Comparison of ENCODE assay signal across 33 cellular contexts in genomic region chr10:116878123-116878522, GRCh38. TPM values are rescaled to one million over a fixed set of nuclear protein-coding genes. Genes with fewer than 3 reads are reported as not detected.
"Had no signal": no experiment of that assay in that cellular context is flagged by ENCODE, and none has a peak within 500 bp of the region (broad histone marks: within the 10 kb centered on the region; RNA-seq: fewer than 3 reads in every experiment).

No MANE protein-coding gene starts in this region.

- H3K27ac ChIP-seq: body of pancreas, colonic mucosa, left lung, lower lobe of right lung, pancreas, prostate gland, skin epidermis, uterus, WERI-Rb-1 had no signal

- H3K4me1 ChIP-seq: body of pancreas, colonic mucosa, left lung, lower lobe of right lung, pancreas, prostate gland, uterus had no signal

- ATAC-seq: activated naive CD4-positive, alpha-beta T cell treated with anti-CD3 and anti-CD28 coated beads, Interleukin-2, amount 50 U/mL, for 72 hours; body of pancreas; left lung; lower lobe of right lung; naive thymus-derived CD8-positive, alpha-beta T cell; pancreas; sciatic nerve; stimulated activated effector memory CD8-positive, alpha-beta T cell treated with anti-CD3 and anti-CD28 coated beads, Interleukin-12 subunit alpha, Interleukin-12 subunit beta, amount 100 ng/mL, for 72 hours had no signal

- H3K27me3 Mint-ChIP-seq: activated CD4-positive, alpha-beta T cell treated with anti-CD3 and anti-CD28 coated beads, Interleukin-2, amount 10 ng/mL, durations not matched to agents 24 days and 14 days had no signal

- H3K27me3 ChIP-seq: body of pancreas, colonic mucosa, pancreas, uterus had no signal

- H3K36me3 Mint-ChIP-seq: activated CD4-positive, alpha-beta memory T cell treated with anti-CD3 and anti-CD28 coated beads for 36 hours; activated naive CD4-positive, alpha-beta T cell treated with anti-CD3 and anti-CD28 coated beads, Interleukin-2, amount 50 U/mL, for 72 hours; naive thymus-derived CD8-positive, alpha-beta T cell; stimulated activated effector memory CD8-positive, alpha-beta T cell treated with anti-CD3 and anti-CD28 coated beads, Interleukin-12 subunit alpha, Interleukin-12 subunit beta, amount 100 ng/mL, for 72 hours; type B pancreatic cell had no signal

- H3K4me1 Mint-ChIP-seq: activated CD4-positive, alpha-beta T cell treated with anti-CD3 and anti-CD28 coated beads, Interleukin-2, amount 10 ng/mL, durations not matched to agents 24 days and 14 days; naive thymus-derived CD8-positive, alpha-beta T cell; stimulated activated effector memory CD8-positive, alpha-beta T cell treated with anti-CD3 and anti-CD28 coated beads, Interleukin-12 subunit alpha, Interleukin-12 subunit beta, amount 100 ng/mL, for 72 hours had no signal

- H3K9me3 Mint-ChIP-seq: activated CD4-positive, alpha-beta memory T cell treated with anti-CD3 and anti-CD28 coated beads for 36 hours; activated CD4-positive, alpha-beta T cell treated with anti-CD3 and anti-CD28 coated beads, Interleukin-2, amount 10 ng/mL, durations not matched to agents 24 days and 14 days; activated T-helper 2 cell treated with anti-CD3 and anti-CD28 coated beads, Interferon-gamma antibody, Interleukin-2, Interleukin-4, amounts not matched to agents 10 μg/mL and 5 μg/mL and 100 μg/mL, durations not matched to agents 14 hours and 24 hours and 36 hours; naive thymus-derived CD8-positive, alpha-beta T cell; neural crest cell; stimulated activated effector memory CD8-positive, alpha-beta T cell treated with anti-CD3 and anti-CD28 coated beads, Interleukin-12 subunit alpha, Interleukin-12 subunit beta, amount 100 ng/mL, for 72 hours; stimulated activated naive CD8-positive, alpha-beta T cell treated with anti-CD3 and anti-CD28 coated beads, Interleukin-15, Interleukin-2, amounts not matched to agents 100 ng/mL and 50 ng/mL, for 24 hours; type B pancreatic cell had no signal

- H3K4me3 Mint-ChIP-seq: activated CD4-positive, alpha-beta memory T cell treated with anti-CD3 and anti-CD28 coated beads for 36 hours; activated CD4-positive, alpha-beta T cell treated with anti-CD3 and anti-CD28 coated beads, Interleukin-2, amount 10 ng/mL, durations not matched to agents 24 days and 14 days; naive thymus-derived CD8-positive, alpha-beta T cell; neural crest cell; stimulated activated effector memory CD8-positive, alpha-beta T cell treated with anti-CD3 and anti-CD28 coated beads, Interleukin-12 subunit alpha, Interleukin-12 subunit beta, amount 100 ng/mL, for 72 hours; stimulated activated naive CD8-positive, alpha-beta T cell treated with anti-CD3 and anti-CD28 coated beads, Interleukin-15, Interleukin-2, amounts not matched to agents 100 ng/mL and 50 ng/mL, for 24 hours; type B pancreatic cell had no signal

- H3K4me3 ChIP-seq: body of pancreas, colonic mucosa, left lung, lower lobe of right lung, pancreas, prostate gland, skin epidermis, uterus had no signal

- H3K36me3 ChIP-seq: colonic mucosa, left lung, lower lobe of right lung, pancreas, prostate gland, uterus, WERI-Rb-1 had no signal

- DNase-seq: activated CD4-positive, alpha-beta memory T cell treated with anti-CD3 and anti-CD28 coated beads for 36 hours; activated CD4-positive, alpha-beta T cell treated with anti-CD3 and anti-CD28 coated beads, Interleukin-2, amount 10 ng/mL, durations not matched to agents 24 days and 14 days; activated CD4-positive, CD25-positive, alpha-beta regulatory T cell treated with anti-CD3 and anti-CD28 coated beads, Interleukin-2, amount 50 U/mL, for 72 hours; activated T-cell treated with anti-CD3 and anti-CD28 coated beads, Interleukin-2, amount 50 U/mL, for 48 hours; aorta; body of pancreas; cerebellar nuclear complex; colonic mucosa; effector CD8-positive, alpha-beta T cell; kidney glomerular epithelial cell; left lung; lower lobe of right lung; mesenchymal stem cell; naive thymus-derived CD8-positive, alpha-beta T cell; pancreas; retina; stimulated activated CD4-positive, alpha-beta T cell treated with anti-CD3 and anti-CD28 coated beads, Interleukin-12 subunit alpha, Interleukin-12 subunit beta, amount 100 ng/mL, for 4 hours; stimulated activated CD4-positive, alpha-beta T cell treated with anti-CD3 and anti-CD28 coated beads, Interleukin-4, amount 100 ng/mL, for 1 hour; T1000; uterus; WERI-Rb-1 had no signal

- H3K27ac Mint-ChIP-seq: activated CD4-positive, alpha-beta memory T cell treated with anti-CD3 and anti-CD28 coated beads for 36 hours; activated CD4-positive, alpha-beta T cell treated with anti-CD3 and anti-CD28 coated beads, Interleukin-2, amount 10 ng/mL, durations not matched to agents 24 days and 14 days; activated naive CD4-positive, alpha-beta T cell treated with anti-CD3 and anti-CD28 coated beads, Interleukin-2, amount 50 U/mL, for 72 hours; activated T-helper 2 cell treated with anti-CD3 and anti-CD28 coated beads, Interferon-gamma antibody, Interleukin-2, Interleukin-4, amounts not matched to agents 10 μg/mL and 5 μg/mL and 100 μg/mL, durations not matched to agents 14 hours and 24 hours and 36 hours; naive thymus-derived CD8-positive, alpha-beta T cell; stimulated activated effector memory CD8-positive, alpha-beta T cell treated with anti-CD3 and anti-CD28 coated beads, Interleukin-12 subunit alpha, Interleukin-12 subunit beta, amount 100 ng/mL, for 72 hours; stimulated activated naive CD8-positive, alpha-beta T cell treated with anti-CD3 and anti-CD28 coated beads, Interleukin-15, Interleukin-2, amounts not matched to agents 100 ng/mL and 50 ng/mL, for 24 hours; type B pancreatic cell had no signal

- FAIRE-seq: endometrium, frontal cortex, pancreas had no signal

- H3K9me3 ChIP-seq: body of pancreas, colonic mucosa, left lung, lower lobe of right lung, pancreas, prostate gland, uterus had no signal

RNA-seq across cellular contexts. Expression of gene ENO4, which starts 28.8 kb away (rescaled TPM):
- total RNA-seq: activated CD4-positive, alpha-beta memory T cell treated with anti-CD3 and anti-CD28 coated beads for 36 hours; activated CD4-positive, alpha-beta T cell treated with anti-CD3 and anti-CD28 coated beads, Interleukin-2, amount 10 ng/mL, durations not matched to agents 24 days and 14 days; activated naive CD4-positive, alpha-beta T cell treated with anti-CD3 and anti-CD28 coated beads, Interleukin-2, amount 50 U/mL, for 72 hours; activated T-helper 2 cell treated with anti-CD3 and anti-CD28 coated beads, Interferon-gamma antibody, Interleukin-2, Interleukin-4, amounts not matched to agents 10 μg/mL and 5 μg/mL and 100 μg/mL, durations not matched to agents 14 hours and 24 hours and 36 hours; colonic mucosa; epithelial cell of proximal tubule; naive thymus-derived CD8-positive, alpha-beta T cell had no signal
- polyA plus RNA-seq: naive thymus-derived CD8-positive, alpha-beta T cell had no signal
